In the genomic region with DNA sequence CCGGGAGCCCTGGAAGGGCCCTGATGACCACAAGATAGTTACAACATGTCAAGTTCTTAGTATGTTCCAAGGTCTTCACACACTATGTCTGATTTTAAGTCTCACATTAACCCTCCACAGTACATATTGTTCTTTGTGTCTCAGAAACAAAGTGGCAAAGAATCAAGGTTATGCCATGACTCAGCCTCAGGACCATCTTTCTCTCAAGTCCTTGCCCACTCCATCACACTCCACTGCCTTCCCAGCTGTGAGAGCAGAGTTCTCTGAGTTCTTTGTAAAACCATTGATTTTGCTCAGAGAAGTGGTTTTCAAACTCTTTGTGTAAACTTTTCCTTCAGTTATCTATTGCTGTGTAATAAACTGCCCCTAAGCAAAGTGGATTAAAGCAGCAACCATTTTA, we compare ENCODE assay signal across 28 cellular contexts.
"Had no signal": no experiment of that assay in that cellular context is flagged by ENCODE, and none has a peak within 500 bp of the region (broad histone marks: within the 10 kb centered on the region; RNA-seq: fewer than 3 reads in every experiment).

No MANE protein-coding gene starts in this region.

- H3K36me3 ChIP-seq: MG63, SJCRH30 had no signal

- H3K4me3 ChIP-seq: K562, MG63, PC-9, SJCRH30, SK-N-MC had no signal

- H3K27me3 ChIP-seq: MG63, SJCRH30 had no signal

- DNase-seq: Kasumi-1, KG1, MG63, NCI-H1048, NCI-H1092 treated with DMSO at 0.1 percent for 48 hours, NCI-H1105 treated with DMSO at 0.1 percent for 48 hours, NCI-H1417, NCI-H1436, NCI-H146, NCI-H1694, NCI-H187, NCI-H2029, NCI-H2081, NCI-H2171 treated with DMSO at 0.1 percent for 48 hours, NCI-H2227 treated with DMSO at 0.1 percent for 48 hours, NCI-H345, NCI-H446, NCI-H510A treated with DMSO at 0.1 percent for 48 hours, NCI-H524 treated with DMSO at 0.1 percent for 48 hours, NCI-H526 treated with DMSO at 0.1 percent for 48 hours, NCI-H748 treated with DMSO at 0.1 percent for 48 hours, NCI-H82, PC-9, SHP77, SIG-M5, SJCRH30 had no signal
